18 cellular contexts compared by ENCODE assay signal in genomic region chr7:7148799-7149481, GRCh38. TPM values are rescaled to one million over a fixed set of nuclear protein-coding genes. Genes with fewer than 3 reads are reported as not detected.
DNase-seq lines count a peak whose midpoint lies in the region; ATAC-seq and TF ChIP-seq lines count a peak whose summit lies in the region.
"Had no signal": no experiment of that assay in that cellular context is flagged by ENCODE, and none has a peak within 500 bp of the region (broad histone marks: within the 10 kb centered on the region; RNA-seq: fewer than 3 reads in every experiment).

No MANE protein-coding gene starts in this region.

- H3K4me3 ChIP-seq in cardiac fibroblast (replicated peaks in 1 of 2; ENCODE audit: low read depth in 2 of 2, low read length in 2 of 2) (no peak overlapping the region), left lung (no peak overlapping the region)
- H3K4me3 ChIP-seq: esophagus muscularis mucosa, heart right ventricle had no signal

- H3K4me1 ChIP-seq in left lung: peaks cover 0 to 4% of the 10 kb centered on the region in 2 donors
- H3K4me1 ChIP-seq: esophagus muscularis mucosa had no signal

- DNase-seq in AG20443 (ENCODE audit: low spot score): peak; percentile 17
- DNase-seq in HUDEP-2 (lab: John Stamatoyannopoulos, UW; ENCODE audit: unreplicated experiment in 76 of 76): peak in 65 of 76 experiments; percentile 1 to 72 (median 40)
- DNase-seq in cardiac fibroblast (ENCODE audit: low read depth in 2 of 2): peak; percentile 18 to 65
- DNase-seq in left lung: peak in 1 of 2 donors; percentile 66
- DNase-seq in Ammon's horn (ENCODE audit: low spot score): no peak
- DNase-seq in central memory CD4-positive, alpha-beta T cell: no peak
- DNase-seq in SW 1271 (lab: John Stamatoyannopoulos, UW): no peak
- DNase-seq: activated effector memory CD4-positive, alpha-beta T cell treated with Interleukin-2 at 50 U/mL for 16 hours; anterior cingulate cortex; CD8-positive, alpha-beta memory T cell; cortex of kidney; heart right ventricle; kidney; NCI-H2081 treated with DMSO at 0.1 percent for 48 hours; NCI-H526 treated with DMSO at 0.1 percent for 48 hours; stimulated activated CD4-positive, alpha-beta T cell treated with anti-CD3 and anti-CD28 coated beads, Interleukin-2, amount 100 ng/mL, for 24 hours had no signal

- no peak for TF ChIP-seq CTCF in cardiac fibroblast (IDR thresholded peaks at IDR 0.05; ENCODE audit: low read depth, low read length)
- no peak for TF ChIP-seq CTCF in left lung (IDR thresholded peaks at IDR 0.05)

- intact Hi-C loops in left lung (cut with DNase I): no loop called here

- no peaks in the 10 kb centered on the region for H3K36me3 ChIP-seq in left lung
- H3K36me3 ChIP-seq: esophagus muscularis mucosa, heart right ventricle had no signal

- H3K27me3 ChIP-seq in left lung: no peaks in the 10 kb centered on the region
- H3K27me3 ChIP-seq: esophagus muscularis mucosa, heart right ventricle had no signal

- H3K27ac ChIP-seq in left lung: peak overlapping the region; percentile 15 to 33
- H3K27ac ChIP-seq: esophagus muscularis mucosa, heart right ventricle had no signal

- peak; percentile 98 for ATAC-seq in left lung
- no peak for ATAC-seq in GM18502 (IDR thresholded peaks at IDR 0.05; ENCODE audit: poor library complexity, unreplicated experiment)

- peaks cover 0 to 20% of the 10 kb centered on the region in 2 donors for H3K9me3 ChIP-seq in left lung

RNA-seq across cellular contexts. Expression of gene C1GALT1, which starts 33.4 kb away (rescaled TPM):
- 10 to 100 TPM; 28.2 to 39.3 TPM for total RNA-seq in left lung

Comparison
In these comparisons a context has a peak if more than half of its experiments do, and no peak if none do; other contexts are left out.
1. DNase-seq: peak in AG20443 (single experiment), HUDEP-2 (65 of 76) and cardiac fibroblast (2 of 2); none in Ammon's horn (single experiment), central memory CD4-positive, alpha-beta T cell (single experiment) and SW 1271 (0 of 2).